ENCODE assay signal across 12 cellular contexts in the genomic region with DNA sequence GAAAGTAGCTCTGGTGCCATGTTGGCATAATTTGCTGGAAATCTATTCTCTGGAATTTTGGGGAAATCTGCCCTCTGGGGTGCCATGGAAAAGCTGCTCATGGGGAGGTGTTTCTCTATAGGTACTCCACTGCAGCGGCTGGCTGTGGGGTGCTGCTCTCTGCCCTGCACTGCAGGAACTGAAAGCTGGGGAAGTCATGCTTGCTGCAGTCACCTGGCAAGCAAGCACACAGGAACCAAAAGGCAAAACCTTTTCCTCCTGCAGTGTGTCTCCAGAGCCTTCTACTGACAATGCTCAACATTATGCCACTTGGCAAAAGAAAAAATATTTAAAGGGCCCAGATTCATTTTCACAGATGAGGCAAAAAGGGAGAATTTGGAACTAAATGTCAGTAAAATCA. TPM values are rescaled to one million over a fixed set of nuclear protein-coding genes. Genes with fewer than 3 reads are reported as not detected.
DNase-seq lines count a peak whose midpoint lies in the region; ATAC-seq and TF ChIP-seq lines count a peak whose summit lies in the region.
"Had no signal": no experiment of that assay in that cellular context is flagged by ENCODE, and none has a peak within 500 bp of the region (broad histone marks: within the 10 kb centered on the region; RNA-seq: fewer than 3 reads in every experiment).

No MANE protein-coding gene starts in this region.

- H3K36me3 ChIP-seq in ovary = no peaks in the 10 kb centered on the region

- CTCF ChIA-PET in activated B cell treated with CpG ODN at 0.5 μM for 24 hours (lab: Charles Lee) = interaction anchor here (0.9 to 1.6 kb wide), 3 partner anchors 22 to 33 kb away, joined by 3 to 4 read pairs (median 3); no protein-coding TSS in a partner anchor

- H3K27me3 ChIP-seq in ovary = no peaks in the 10 kb centered on the region

- H3K36me3 Mint-ChIP-seq in activated B cell treated with CpG ODN at 0.5 μM for 24 hours (ENCODE audit: low read depth) = no peaks in the 10 kb centered on the region

- POLR2A ChIA-PET in activated B cell treated with CpG ODN at 0.5 μM for 24 hours (lab: Charles Lee) = interaction anchor here (0.6 to 2.4 kb wide), 4 partner anchors 26 to 102 kb away, joined by 3 to 24 read pairs (median 10); a partner anchor contains a TSS

- H3K4me3 Mint-ChIP-seq in activated B cell treated with CpG ODN at 0.5 μM for 24 hours = peak overlapping the region; percentile 59

- no peak overlapping the region for H3K27ac ChIP-seq in ovary

- DNase-seq in activated B cell treated with CpG ODN at 0.5 μM for 24 hours (peak; percentile 43), NCI-H187 (lab: John Stamatoyannopoulos, UW) (no peak), ovary (no peak), Right ventricle myocardium superior (no peak)
- no peak for DNase-seq in activated effector memory CD4-positive, alpha-beta T cell treated with anti-CD3 and anti-CD28 coated beads, Interleukin-2, amount 50 U/mL, for 16 hours
- DNase-seq: effector memory CD4-positive, alpha-beta T cell; glutamatergic neuron; NCI-H146; stimulated activated CD4-positive, alpha-beta T cell treated with anti-CD3 and anti-CD28 coated beads, Interleukin-4, amount 100 ng/mL, for 24 hours had no signal

- H3K4me1 ChIP-seq in ovary (ENCODE audit: insufficient read depth) = no peaks in the 10 kb centered on the region

- TF ChIP-seq CTCF in activated B cell treated with CpG ODN at 0.5 μM for 24 hours (IDR thresholded peaks at IDR 0.05) (no peak), ovary (IDR thresholded peaks at IDR 0.05) (no peak)

- H3K9me3 Mint-ChIP-seq in activated B cell treated with CpG ODN at 0.5 μM for 24 hours = no peaks in the 10 kb centered on the region

- peaks cover 30% of the 10 kb centered on the region for H3K4me1 Mint-ChIP-seq in activated B cell treated with CpG ODN at 0.5 μM for 24 hours

- intact Hi-C loops in activated B cell treated with CpG ODN at 0.5 μM for 24 hours (cut with micrococcal nuclease) = loop anchor here (1.0 to 2.0 kb wide), 3 partner anchors 23 to 35 kb away; a partner anchor contains a TSS
- intact Hi-C loops in ovary (cut with DNase I) = no loop called here
- intact Hi-C loops in Right ventricle myocardium superior (cut with DNase I) = no loop called here

- TF ChIP-seq POLR2A in ovary (IDR thresholded peaks at IDR 0.05) = no peak

- ATAC-seq in GM18868 (IDR thresholded peaks at IDR 0.05; ENCODE audit: unreplicated experiment) (peak; percentile 99), GM21526 (IDR thresholded peaks at IDR 0.05; ENCODE audit: low FRiP score, unreplicated experiment) (peak; percentile 96), HG03095 (IDR thresholded peaks at IDR 0.05; ENCODE audit: unreplicated experiment) (peak; percentile 91), activated B cell treated with CpG ODN at 0.5 μM for 24 hours (ENCODE audit: low read depth) (peak; percentile 99), Right ventricle myocardium superior (ENCODE audit: poor library complexity) (no peak)

- no peaks in the 10 kb centered on the region for H3K27me3 Mint-ChIP-seq in activated B cell treated with CpG ODN at 0.5 μM for 24 hours

- TF ChIP-seq EP300 in ovary (IDR thresholded peaks at IDR 0.05) = no peak

- peak overlapping the region; percentile 74 for H3K27ac Mint-ChIP-seq in activated B cell treated with CpG ODN at 0.5 μM for 24 hours

- 88 to 93% (median 89%) methylated on average over 1 of the region's 1 CpG for WGBS in ovary, 3 donors

- H3K4me3 ChIP-seq in ovary = no peak overlapping the region

- H3K9me3 ChIP-seq in ovary = no peaks in the 10 kb centered on the region

RNA-seq across cellular contexts. Expression of a gene that starts 25.8 kb away (rescaled TPM):
- total RNA-seq in activated B cell treated with CpG ODN at 0.5 μM for 24 hours (15.7 and 19.4 TPM in 2 replicates), ovary (10 to 100 TPM; 10.5 to 21.9 (median 17.1) TPM), Right ventricle myocardium superior (12.6 TPM)
- 1 to 10 TPM; 3.7 to 9.5 TPM for polyA plus RNA-seq in ovary

RNA-seq across cellular contexts. Expression of a gene that starts 34.1 kb away (rescaled TPM):
- total RNA-seq in activated B cell treated with CpG ODN at 0.5 μM for 24 hours (6.5 and 8.8 TPM in 2 replicates), ovary (10 to 100 TPM; 14.6 to 40.0 (median 22.5) TPM), Right ventricle myocardium superior (17.3 TPM)
- 10 to 100 TPM; 31.9 to 33.4 TPM for polyA plus RNA-seq in ovary

RNA-seq across cellular contexts. Expression of a gene that starts 34.4 kb away (rescaled TPM):
- 59.7 and 60.1 TPM in 2 replicates for total RNA-seq in activated B cell treated with CpG ODN at 0.5 μM for 24 hours
- total RNA-seq in ovary = 10 to 100 TPM; 15.1 to 46.9 (median 20.0) TPM
- polyA plus RNA-seq in ovary = 10 to 100 TPM; 16.3 to 43.2 TPM
- 20.6 TPM for total RNA-seq in Right ventricle myocardium superior
